24 cellular contexts compared by ENCODE assay signal in genomic region chr1:2559509-2560298, GRCh38. TPM values are rescaled to one million over a fixed set of nuclear protein-coding genes. Genes with fewer than 3 reads are reported as not detected.
DNase-seq lines count a peak whose midpoint lies in the region; ATAC-seq, FAIRE-seq and TF ChIP-seq lines count a peak whose summit lies in the region.
"Had no signal": no experiment of that assay in that cellular context is flagged by ENCODE, and none has a peak within 500 bp of the region (broad histone marks: within the 10 kb centered on the region; RNA-seq: fewer than 3 reads in every experiment).

No MANE protein-coding gene starts in this region.

- WGBS in SK-N-SH (ENCODE audit: low lambda C conversion rate): 46% methylated on average over 9 of the region's 35 CpGs
- 41% methylated on average over 33 of the region's 35 CpGs for WGBS in K562 (ENCODE audit: insufficient coverage, low coverage, missing lambda C conversion rate)

- H3K9ac ChIP-seq in SK-N-SH (no peak overlapping the region), K562 (ENCODE audit: insufficient read depth in 1 of 2, low read depth in 2 of 2, low read length in 2 of 2) (no peak overlapping the region)

- H3F3A ChIP-seq in SK-N-SH (replicated peaks; ENCODE audit: insufficient read depth): no peaks in the 10 kb centered on the region

- ATAC-seq in SK-N-SH treated with all-trans-retinoic acid at 6 μM for 48 hours (no peak), K562 (no peak), mucosa of descending colon (no peak), GM18520 (IDR thresholded peaks at IDR 0.05; ENCODE audit: unreplicated experiment) (no peak)
- ATAC-seq in CD4-positive, alpha-beta T cell (ENCODE audit: poor library complexity): no peak
- ATAC-seq: CD8-positive, alpha-beta T cell had no signal

- peaks cover 40% of the 10 kb centered on the region for H3K36me3 Mint-ChIP-seq in CD4-positive, alpha-beta T cell (ENCODE audit: low read depth)

- H3K4me2 ChIP-seq in SK-N-SH (no peak overlapping the region), K562 (ENCODE audit: insufficient read depth, low read length) (no peak overlapping the region)

- no peak for TF ChIP-seq EP300 in SK-N-SH (IDR thresholded peaks at IDR 0.05; ENCODE audit: borderline replicate concordance in 1 of 2, low read depth in 1 of 2, low read length in 1 of 2)
- TF ChIP-seq EP300 in K562 (IDR thresholded peaks at IDR 0.05; ENCODE audit: low read length): no peak

- no peaks in the 10 kb centered on the region for H3K27me3 ChIP-seq in SK-N-SH (ENCODE audit: insufficient read depth)
- no peaks in the 10 kb centered on the region for H3K27me3 ChIP-seq in CD4-positive, alpha-beta T cell (ENCODE audit: control insufficient read depth, insufficient read depth, low read length)
- H3K27me3 ChIP-seq in K562 (ENCODE audit: control insufficient read depth in 2 of 2, insufficient read depth in 2 of 2, low read length in 2 of 2): peaks cover 4 to 16% of the 10 kb centered on the region in 2 experiments; a peak in 3 of 5 replicates

- DNase-seq in SK-N-SH (peak; percentile 53), K562 (ENCODE audit: extremely low read depth in 1 of 4, low spot score in 3 of 4) (no peak), mucosa of descending colon (peak in 2 of 3 donors; percentile 42 to 56), DMS79 (lab: John Stamatoyannopoulos, UW) (no peak), H4 (ENCODE audit: low spot score) (no peak)
- no peak for DNase-seq in CD4-positive, alpha-beta T cell
- DNase-seq: Calu3, DMS53, MM.1S, NCI-H1092 treated with DMSO at 0.1 percent for 48 hours, NCI-H146, NCI-H2029 treated with DMSO at 0.1 percent for 48 hours, NCI-H2171, NCI-H526, SHP77 treated with DMSO at 0.1 percent for 48 hours had no signal

- H3K9me3 ChIP-seq in SK-N-SH (no peaks in the 10 kb centered on the region), K562 (replicated peaks; ENCODE audit: control insufficient read depth, insufficient read depth, low read depth, low read length) (no peaks in the 10 kb centered on the region), mucosa of descending colon (no peaks in the 10 kb centered on the region)
- H3K9me3 ChIP-seq in CD4-positive, alpha-beta T cell (ENCODE audit: control insufficient read depth, low read length): no peaks in the 10 kb centered on the region
- H3K9me3 ChIP-seq: HAP-1 had no signal

- H3K27ac ChIP-seq in SK-N-SH (ENCODE audit: low read depth in 2 of 2, low read length in 1 of 2): no peak overlapping the region
- peak overlapping the region; percentile 17 for H3K27ac ChIP-seq in CD4-positive, alpha-beta T cell (ENCODE audit: low read depth, low read length)
- H3K27ac ChIP-seq in K562 (ENCODE audit: extremely low read depth, low read depth, low read length): no peak overlapping the region
- H3K27ac ChIP-seq: 22Rv1 had no signal

- BruUV-seq in K562 (replicated peaks; lab: Mats Ljungman, UMichigan): no TSS peak

- H3K9me1 ChIP-seq in K562 (ENCODE audit: control insufficient read depth, insufficient read depth, low read length): no peaks in the 10 kb centered on the region

- H3K9me2 ChIP-seq in SK-N-SH: no peaks in the 10 kb centered on the region

- H3K4me1 ChIP-seq in SK-N-SH (ENCODE audit: control insufficient read depth in 1 of 2, insufficient read depth in 2 of 2, low read depth in 1 of 2, low read length in 1 of 2) (peaks cover 0 to 4% of the 10 kb centered on the region in 2 experiments; a peak in 1 of 4 replicates), K562 (replicated peaks in 1 of 2; ENCODE audit: control insufficient read depth in 2 of 2, insufficient read depth in 2 of 2, low read length in 2 of 2) (peaks cover 26 to 87% of the 10 kb centered on the region in 2 experiments), mucosa of descending colon (ENCODE audit: low read depth) (peaks cover 37% of the 10 kb centered on the region)
- H3K4me1 ChIP-seq: HAP-1 had no signal

- no peak overlapping the region for H3K4me3 Mint-ChIP-seq in CD4-positive, alpha-beta T cell

- H3K4me1 Mint-ChIP-seq in CD4-positive, alpha-beta T cell (ENCODE audit: low read depth): peaks cover 30% of the 10 kb centered on the region

- POLR2A ChIA-PET in SK-N-SH (lab: Yijun Ruan, JAX): interaction anchor here (1.4 kb wide), 1 partner anchor 26 kb away, joined by 4 read pairs; no protein-coding TSS in a partner anchor
- POLR2A ChIA-PET in CD4-positive, alpha-beta T cell (lab: Charles Lee): interaction anchor here (2.8 to 5.7 kb wide), 2 partner anchors 25 to 26 kb away, joined by 23 to 133 read pairs; partner anchors contain the start of gene PRXL2B
- POLR2A ChIA-PET in K562 (lab: Yijun Ruan, JAX): interaction anchor here (0.7 to 1.7 kb wide), 4 partner anchors 13 to 410 kb away, joined by 3 to 5 read pairs (median 3); no protein-coding TSS in a partner anchor

- no peaks in the 10 kb centered on the region for H3K36me3 ChIP-seq in SK-N-SH (replicated peaks in 1 of 2; ENCODE audit: control insufficient read depth in 1 of 2, insufficient read depth in 2 of 2, low read length in 1 of 2)
- no peaks in the 10 kb centered on the region for H3K36me3 ChIP-seq in K562 (ENCODE audit: control insufficient read depth, insufficient read depth, low read length)
- H3K36me3 ChIP-seq in mucosa of descending colon (ENCODE audit: low read depth): peaks cover 5% of the 10 kb centered on the region
- H3K36me3 ChIP-seq: HAP-1 had no signal

- FAIRE-seq in K562 (lab: Jason Lieb, UNC): no peak
- FAIRE-seq: GM12892 had no signal

- H2AFZ ChIP-seq in SK-N-SH (ENCODE audit: low read depth) (no peak overlapping the region), K562 (ENCODE audit: low read depth, low read length) (no peak overlapping the region)

- no peaks in the 10 kb centered on the region for H3K9me3 Mint-ChIP-seq in CD4-positive, alpha-beta T cell
- H3K9me3 Mint-ChIP-seq: CD8-positive, alpha-beta T cell had no signal

- TF ChIP-seq RAD21 in SK-N-SH (IDR thresholded peaks at IDR 0.05; ENCODE audit: low read length): no peak
- TF ChIP-seq RAD21 in K562 (CRISPR knock-in tag; conservative IDR thresholded peaks at IDR 0.05 in 1 of 2, IDR thresholded peaks at IDR 0.05 in 1 of 2): no peak

- CTCF ChIA-PET in SK-N-SH (lab: Yijun Ruan, JAX) (interaction anchor here (1.4 to 2.6 kb wide), 3 partner anchors 12 to 99 kb away, joined by 5 to 13 read pairs (median 9); no protein-coding TSS in a partner anchor), K562 (lab: Yijun Ruan, JAX; ENCODE audit: low intra/inter-chr PET ratio) (no interaction called here)
- CTCF ChIA-PET in CD4-positive, alpha-beta T cell (lab: Charles Lee): no interaction called here

- H3K27ac Mint-ChIP-seq in CD4-positive, alpha-beta T cell: no peak overlapping the region
- H3K27ac Mint-ChIP-seq: CD8-positive, alpha-beta T cell had no signal

- H3K79me2 ChIP-seq in SK-N-SH (ENCODE audit: insufficient read depth) (no peaks in the 10 kb centered on the region), K562 (ENCODE audit: control insufficient read depth, insufficient read depth, low read length) (no peaks in the 10 kb centered on the region)

- TF ChIP-seq POLR2A in K562 (conservative IDR thresholded peaks at IDR 0.05): no peak

- in situ Hi-C loops in K562 (cut with MboI): no loop called here

- intact Hi-C loops in CD4-positive, alpha-beta T cell (cut with DNase I, micrococcal nuclease): no loop called here
- intact Hi-C loops in K562 (cut with micrococcal nuclease): no loop called here
- intact Hi-C loops in mucosa of descending colon (cut with DNase I, micrococcal nuclease): no loop called here

- H3K4me3 ChIP-seq in SK-N-SH (ENCODE audit: low read depth in 2 of 2, low read length in 1 of 2): no peak overlapping the region
- H3K4me3 ChIP-seq in K562: no peak overlapping the region
- no peak overlapping the region for H3K4me3 ChIP-seq in mucosa of descending colon
- H3K4me3 ChIP-seq: HAP-1 had no signal

- TF ChIP-seq CTCF in SK-N-SH (IDR thresholded peaks at IDR 0.05) (no peak), K562 (IDR thresholded peaks at IDR 0.05 in 2 of 3, conservative IDR thresholded peaks at IDR 0.05 in 1 of 3; ENCODE audit: insufficient read depth in 2 of 3, low read depth in 1 of 3, low read length in 3 of 3) (no peak), mucosa of descending colon (IDR thresholded peaks at IDR 0.05) (no peak)
- TF ChIP-seq CTCF in CD4-positive, alpha-beta T cell (IDR thresholded peaks at IDR 0.05): no peak

- H3K27me3 Mint-ChIP-seq in CD4-positive, alpha-beta T cell: no peaks in the 10 kb centered on the region

- H4K20me1 ChIP-seq in SK-N-SH (ENCODE audit: insufficient read depth) (no peaks in the 10 kb centered on the region), K562 (replicated peaks; ENCODE audit: control insufficient read depth, insufficient read depth, low read length) (no peaks in the 10 kb centered on the region)

RNA-seq across cellular contexts. Expression of gene TNFRSF14, which starts 3.5 kb away (rescaled TPM):
- polyA plus RNA-seq in SK-N-SH (2012; rRNA removed) (0.19 and 0.28 TPM in 2 replicates), K562 (2011; rRNA removed) (0.68 and 1.3 TPM in 2 replicates), K562 (2014; fragmentation: Illumina TruSeq; extraction: Trizol) (0.58 and 0.89 TPM in 2 replicates), K562 (2014; fragmentation: Nextera tagmentation; extraction: Ambion mirVana) (not detected), K562 (2014; rRNA removed) (1.6 and 2.3 TPM in 2 replicates)
- 0.03 and 0.08 TPM in 2 replicates for polyA plus RNA-seq in SK-N-SH (2012; cell fraction: cytosol; rRNA removed)
- polyA plus RNA-seq in SK-N-SH (2012; cell fraction: nucleus; rRNA removed): 0.61 and 0.96 TPM in 2 replicates
- total RNA-seq in CD4-positive, alpha-beta T cell: 100 to 1,000 TPM; 191 to 194 TPM
- 2.5 and 7.5 TPM in 2 replicates for total RNA-seq in K562 (2011; cell fraction: chromatin; rRNA removed; ENCODE audit: low replicate concordance)
- 4.8 and 5.5 TPM in 2 replicates for total RNA-seq in K562 (2011; cell fraction: nucleolus; rRNA removed)
- 3.3 and 3.4 TPM in 2 replicates for total RNA-seq in K562 (2011; cell fraction: nucleoplasm; rRNA removed)
- total RNA-seq in K562 (2014; rRNA removed) (0.68 and 0.73 TPM in 2 replicates), K562 (2014; rRNA removed; fragmentation: Illumina TruSeq; extraction: Trizol) (0.11 and 0.16 TPM in 2 replicates), K562 (2015; rRNA removed; fragmentation: Illumina TruSeq; extraction: Trizol) (1.1 and 1.3 TPM in 2 replicates), K562 (2021) (1.8 and 2.1 TPM in 2 replicates), mucosa of descending colon (100 to 1,000 TPM; 143 to 206 (median 146) TPM)
- 0.97 and 1.0 TPM in 2 replicates for polyA plus RNA-seq in K562 (2011; cell fraction: cytosol; rRNA removed)
- polyA plus RNA-seq in K562 (2011; cell fraction: nucleus; rRNA removed): 11.2 and 14.0 TPM in 2 replicates
- 3.3 and 11.5 TPM in 2 replicates for polyA plus RNA-seq in K562 (2012)
- 0.15 and 0.18 TPM in 2 replicates for polyA minus RNA-seq in K562 (2011; rRNA and poly(A)+ RNA removed)
- polyA minus RNA-seq in K562 (2011; cell fraction: cytosol; rRNA and poly(A)+ RNA removed): not detected in 2 replicates
- polyA minus RNA-seq in K562 (2011; cell fraction: nucleus; rRNA and poly(A)+ RNA removed): 1.6 and 2.0 TPM in 2 replicates
- 3.3 and 9.1 TPM in 2 replicates for total RNA-seq in H4 (2014; rRNA removed; shearing (Covaris generic))

RNA-seq across cellular contexts. Expression of gene PRXL2B, which starts 26.9 kb away (rescaled TPM):
- 28.0 and 33.7 TPM in 2 replicates for polyA plus RNA-seq in SK-N-SH (2012; rRNA removed)
- 13.0 and 22.1 TPM in 2 replicates for polyA plus RNA-seq in SK-N-SH (2012; cell fraction: cytosol; rRNA removed)
- 43.9 and 44.0 TPM in 2 replicates for polyA plus RNA-seq in SK-N-SH (2012; cell fraction: nucleus; rRNA removed)
- 10 to 100 TPM; 11.0 to 12.8 TPM for total RNA-seq in CD4-positive, alpha-beta T cell
- 4.0 and 14.5 TPM in 2 replicates for total RNA-seq in K562 (2011; cell fraction: chromatin; rRNA removed; ENCODE audit: low replicate concordance)
- total RNA-seq in K562 (2011; cell fraction: nucleolus; rRNA removed): 13.0 and 14.3 TPM in 2 replicates
- 5.5 and 8.1 TPM in 2 replicates for total RNA-seq in K562 (2011; cell fraction: nucleoplasm; rRNA removed)
- 14.0 and 16.4 TPM in 2 replicates for total RNA-seq in K562 (2014; rRNA removed)
- total RNA-seq in K562 (2014; rRNA removed; fragmentation: Illumina TruSeq; extraction: Trizol): 3.3 and 4.1 TPM in 2 replicates
- total RNA-seq in K562 (2015; rRNA removed; fragmentation: Illumina TruSeq; extraction: Trizol): 11.8 TPM in 2 replicates
- total RNA-seq in K562 (2021): 25.3 and 28.1 TPM in 2 replicates
- polyA plus RNA-seq in K562 (2011; rRNA removed): 6.7 and 7.0 TPM in 2 replicates
- 9.9 and 25.7 TPM in 2 replicates for polyA plus RNA-seq in K562 (2011; cell fraction: cytosol; rRNA removed)
- 20.2 and 28.6 TPM in 2 replicates for polyA plus RNA-seq in K562 (2011; cell fraction: nucleus; rRNA removed)
- polyA plus RNA-seq in K562 (2012): 11.9 and 22.1 TPM in 2 replicates
- 15.2 and 16.6 TPM in 2 replicates for polyA plus RNA-seq in K562 (2014; fragmentation: Illumina TruSeq; extraction: Trizol)
- 1 to 10 TPM in 1 of 2 experiments, under 1 TPM in 1; 0.99 to 1.7 TPM for polyA plus RNA-seq in K562 (2014; fragmentation: Nextera tagmentation; extraction: Ambion mirVana)
- 17.6 and 20.7 TPM in 2 replicates for polyA plus RNA-seq in K562 (2014; rRNA removed)
- polyA minus RNA-seq in K562 (2011; rRNA and poly(A)+ RNA removed): 1.8 and 4.0 TPM in 2 replicates
- 3.9 and 7.0 TPM in 2 replicates for polyA minus RNA-seq in K562 (2011; cell fraction: cytosol; rRNA and poly(A)+ RNA removed)
- 5.4 and 6.8 TPM in 2 replicates for polyA minus RNA-seq in K562 (2011; cell fraction: nucleus; rRNA and poly(A)+ RNA removed)
- 10 to 100 TPM; 45.2 to 65.5 (median 48.3) TPM for total RNA-seq in mucosa of descending colon
- total RNA-seq in H4 (2014; rRNA removed; shearing (Covaris generic)): 18.8 and 29.0 TPM in 2 replicates

RNA-seq across cellular contexts. Expression of gene HES5, which starts 29.6 kb away (rescaled TPM):
- polyA plus RNA-seq in SK-N-SH (2012; rRNA removed): 0.03 and 0.05 TPM in 2 replicates
- 0.06 TPM in 1 of 2 replicates, not detected in the other for polyA plus RNA-seq in SK-N-SH (2012; cell fraction: cytosol; rRNA removed)
- polyA plus RNA-seq in SK-N-SH (2012; cell fraction: nucleus; rRNA removed): 0.14 and 0.20 TPM in 2 replicates
- not detected for total RNA-seq in CD4-positive, alpha-beta T cell
- not detected in 2 replicates for total RNA-seq in K562 (2011; cell fraction: chromatin; rRNA removed; ENCODE audit: low replicate concordance)
- not detected in 2 replicates for total RNA-seq in K562 (2011; cell fraction: nucleolus; rRNA removed)
- total RNA-seq in K562 (2011; cell fraction: nucleoplasm; rRNA removed): not detected in 2 replicates
- not detected in 2 replicates for total RNA-seq in K562 (2014; rRNA removed)
- total RNA-seq in K562 (2014; rRNA removed; fragmentation: Illumina TruSeq; extraction: Trizol): not detected in 2 replicates
- not detected in 2 replicates for total RNA-seq in K562 (2015; rRNA removed; fragmentation: Illumina TruSeq; extraction: Trizol)
- not detected in 2 replicates for total RNA-seq in K562 (2021)
- polyA plus RNA-seq in K562 (2011; rRNA removed): not detected in 2 replicates
- 0.04 TPM in 1 of 2 replicates, not detected in the other for polyA plus RNA-seq in K562 (2011; cell fraction: cytosol; rRNA removed)
- polyA plus RNA-seq in K562 (2011; cell fraction: nucleus; rRNA removed): not detected in 2 replicates
- not detected in 2 replicates for polyA plus RNA-seq in K562 (2012)
- polyA plus RNA-seq in K562 (2014; fragmentation: Illumina TruSeq; extraction: Trizol): not detected in 2 replicates
- not detected for polyA plus RNA-seq in K562 (2014; fragmentation: Nextera tagmentation; extraction: Ambion mirVana)
- polyA plus RNA-seq in K562 (2014; rRNA removed): not detected in 2 replicates
- polyA minus RNA-seq in K562 (2011; rRNA and poly(A)+ RNA removed): not detected in 2 replicates
- not detected in 2 replicates for polyA minus RNA-seq in K562 (2011; cell fraction: cytosol; rRNA and poly(A)+ RNA removed)
- not detected in 2 replicates for polyA minus RNA-seq in K562 (2011; cell fraction: nucleus; rRNA and poly(A)+ RNA removed)
- total RNA-seq in mucosa of descending colon: 1 to 10 TPM; 1.3 to 7.8 (median 1.6) TPM
- total RNA-seq in H4 (2014; rRNA removed; shearing (Covaris generic)): not detected in 2 replicates
- total RNA-seq: Calu3; CD8-positive, alpha-beta T cell; LHCN-M2; RPMI7951 had no signal
- polyA plus RNA-seq: AG04450 had no signal

RNA-seq across cellular contexts. Expression of gene PANK4, which starts 33.3 kb away (rescaled TPM):
- polyA plus RNA-seq in SK-N-SH (2012; rRNA removed): 15.1 and 16.6 TPM in 2 replicates
- 5.9 and 8.7 TPM in 2 replicates for polyA plus RNA-seq in SK-N-SH (2012; cell fraction: cytosol; rRNA removed)
- 64.1 and 71.4 TPM in 2 replicates for polyA plus RNA-seq in SK-N-SH (2012; cell fraction: nucleus; rRNA removed)
- 10 to 100 TPM; 42.9 to 47.0 TPM for total RNA-seq in CD4-positive, alpha-beta T cell
- total RNA-seq in K562 (2011; cell fraction: chromatin; rRNA removed; ENCODE audit: low replicate concordance): 114 and 307 TPM in 2 replicates
- 194 and 202 TPM in 2 replicates for total RNA-seq in K562 (2011; cell fraction: nucleolus; rRNA removed)
- 119 and 146 TPM in 2 replicates for total RNA-seq in K562 (2011; cell fraction: nucleoplasm; rRNA removed)
- 39.6 and 50.7 TPM in 2 replicates for total RNA-seq in K562 (2014; rRNA removed)
- total RNA-seq in K562 (2014; rRNA removed; fragmentation: Illumina TruSeq; extraction: Trizol): 15.3 and 19.2 TPM in 2 replicates
- 29.7 and 32.0 TPM in 2 replicates for total RNA-seq in K562 (2015; rRNA removed; fragmentation: Illumina TruSeq; extraction: Trizol)
- total RNA-seq in K562 (2021): 55.6 and 61.3 TPM in 2 replicates
- 23.3 and 39.3 TPM in 2 replicates for polyA plus RNA-seq in K562 (2011; rRNA removed)
- 21.3 and 25.3 TPM in 2 replicates for polyA plus RNA-seq in K562 (2011; cell fraction: cytosol; rRNA removed)
- 181 and 249 TPM in 2 replicates for polyA plus RNA-seq in K562 (2011; cell fraction: nucleus; rRNA removed)
- 28.4 and 32.3 TPM in 2 replicates for polyA plus RNA-seq in K562 (2012)
- polyA plus RNA-seq in K562 (2014; fragmentation: Illumina TruSeq; extraction: Trizol): 31.5 and 31.8 TPM in 2 replicates
- 1 to 10 TPM in 1 of 2 experiments, under 1 TPM in 1; 0.93 to 1.4 TPM for polyA plus RNA-seq in K562 (2014; fragmentation: Nextera tagmentation; extraction: Ambion mirVana)
- polyA plus RNA-seq in K562 (2014; rRNA removed): 41.3 and 42.3 TPM in 2 replicates
- polyA minus RNA-seq in K562 (2011; rRNA and poly(A)+ RNA removed): 22.3 and 22.4 TPM in 2 replicates
- polyA minus RNA-seq in K562 (2011; cell fraction: cytosol; rRNA and poly(A)+ RNA removed): 35.2 and 42.6 TPM in 2 replicates
- polyA minus RNA-seq in K562 (2011; cell fraction: nucleus; rRNA and poly(A)+ RNA removed): 116 and 142 TPM in 2 replicates
- 10 to 100 TPM; 28.1 to 51.6 (median 44.7) TPM for total RNA-seq in mucosa of descending colon
- 10.9 and 12.5 TPM in 2 replicates for total RNA-seq in H4 (2014; rRNA removed; shearing (Covaris generic))

Comparison
In these comparisons a context has a peak if more than half of its experiments do, and no peak if none do; other contexts are left out.
1. DNase-seq: peak in SK-N-SH (single experiment) and mucosa of descending colon (2 of 3); none in CD4-positive, alpha-beta T cell (0 of 10), K562 (0 of 4), DMS79 (single experiment) and H4 (single experiment).
2. RNA of gene TNFRSF14, which starts 3.5 kb away (total RNA-seq): 191 to 194 TPM in CD4-positive, alpha-beta T cell and 143 to 206 TPM in mucosa of descending colon; 3.3 to 9.1 TPM in H4 and 0.11 to 7.5 TPM in K562; every median in the first group is over 10 times any median in the second.
3. Of the 27 proteins assayed by ChIP-seq in both K562 and SK-N-SH: peak only in K562: NFIC and ZBTB33; only in SK-N-SH: none; in both: none; in neither: 24; mixed calls (peak in some experiments, not most) for 1.